ENCODE assay signal across 7 cellular contexts in genomic region chr17:64146418-64147109, GRCh38. TPM values are rescaled to one million over a fixed set of nuclear protein-coding genes. Genes with fewer than 3 reads are reported as not detected.
A peak's percentile ranks its signal among the peaks of the same experiment; 100 is the strongest.
DNase-seq lines count a peak whose midpoint lies in the region; ATAC-seq and TF ChIP-seq lines count a peak whose summit lies in the region.

No MANE protein-coding gene starts in this region.

- peaks cover 8% of the 10 kb centered on the region; the same call in 1 of the 2 replicates for H3K79me2 ChIP-seq in OCI-LY7 (ENCODE audit: insufficient read depth, low read depth, low read length)

- WGBS in ovary, 3 donors = 2% methylated on average over 31 to 34 of the region's 34 CpGs

- peaks cover 30% of the 10 kb centered on the region for H3K4me1 ChIP-seq in OCI-LY7 (ENCODE audit: insufficient read depth, low read length, poor library complexity, severe bottlenecking)
- peaks cover 5% of the 10 kb centered on the region for H3K4me1 ChIP-seq in ovary (ENCODE audit: insufficient read depth)

- TF ChIP-seq POLR2A in ovary (IDR thresholded peaks at IDR 0.05) = no peak

- H3K9me3 ChIP-seq in OCI-LY7 (ENCODE audit: low read length) = no peaks in the 10 kb centered on the region
- no peaks in the 10 kb centered on the region for H3K9me3 ChIP-seq in ovary

- peak overlapping the region; percentile 93 for H3K4me2 ChIP-seq in OCI-LY7 (ENCODE audit: low read length)

- no peak overlapping the region for H2AFZ ChIP-seq in OCI-LY7 (ENCODE audit: low read length)

- no peak for TF ChIP-seq EP300 in ovary (IDR thresholded peaks at IDR 0.05)

- H4K20me1 ChIP-seq in OCI-LY7 (ENCODE audit: insufficient read depth, low read length) = no peaks in the 10 kb centered on the region

- CTCF ChIA-PET in OCI-LY7 (lab: Charles Lee; ENCODE audit: unreplicated experiment) = interaction anchor here (0.6 kb wide), 1 partner anchor 122 kb away, joined by 5 read pairs; no protein-coding TSS in a partner anchor

- ATAC-seq in GM18502 (IDR thresholded peaks at IDR 0.05; ENCODE audit: poor library complexity, unreplicated experiment) (peak; percentile 7), HG03135 (IDR thresholded peaks at IDR 0.05; ENCODE audit: unreplicated experiment) (peak; percentile 5), GM21423 (IDR thresholded peaks at IDR 0.05; ENCODE audit: unreplicated experiment) (no peak)

- H3K27ac ChIP-seq in OCI-LY7 (ENCODE audit: low read depth, low read length, poor library complexity, severe bottlenecking) = peak overlapping the region; percentile 93
- H3K27ac ChIP-seq in ovary = peak overlapping the region; percentile 82 to 98

- H3K36me3 ChIP-seq in OCI-LY7 (ENCODE audit: insufficient read depth, low read length) (peaks cover 39% of the 10 kb centered on the region), ovary (no peaks in the 10 kb centered on the region)

- TF ChIP-seq CTCF in OCI-LY7 (conservative IDR thresholded peaks at IDR 0.05; ENCODE audit: low read length) (no peak), ovary (IDR thresholded peaks at IDR 0.05) (no peak)

- TSS peak; percentile 79 for BruUV-seq in OCI-LY7 (replicated peaks; lab: Mats Ljungman, UMichigan)

- DNase-seq in OCI-LY7 (ENCODE audit: low spot score) (peak; percentile 70), germinal center (ENCODE audit: low spot score) (peak; percentile 41), ovary (peak; percentile 68 to 81 (median 79))
- DNase-seq in activated naive CD4-positive, alpha-beta T cell treated with Interleukin-2 at 50 U/mL for 16 hours = peak; percentile 46

- peak overlapping the region; percentile 84 for H3K4me3 ChIP-seq in OCI-LY7 (ENCODE audit: low read depth, low read length, poor library complexity, severe bottlenecking)
- H3K4me3 ChIP-seq in ovary = peak overlapping the region; percentile 73

- intact Hi-C loops in OCI-LY7 (cut with micrococcal nuclease; ENCODE audit: unreplicated experiment) (loop anchor here (1.0 to 10.0 kb wide), 3 partner anchors 116 to 402 kb away; partner anchors contain the start of gene STRADA), ovary (cut with DNase I) (loop anchor here in 3 of 4 donors (5.0 to 10.0 kb wide), 3 partner anchors 116 to 131 kb away; partner anchors contain the start of gene TEX2 (in 2 of the 3))

- H3K9me2 ChIP-seq in OCI-LY7 (ENCODE audit: insufficient read depth, low read length) = no peaks in the 10 kb centered on the region

- POLR2A ChIA-PET in OCI-LY7 (lab: Charles Lee) = interaction anchor here (0.6 to 1.7 kb wide), 8 partner anchors 15 to 264 kb away, joined by 3 to 19 read pairs (median 5); partner anchors contain the start of gene ERN1

- H3K27me3 ChIP-seq in ovary = no peaks in the 10 kb centered on the region

RNA-seq across cellular contexts. Expression of gene ERN1, which starts 16.6 kb away (rescaled TPM):
- 14.7 and 22.0 TPM in 2 replicates for total RNA-seq in OCI-LY7 (2014; rRNA removed; shearing (Covaris generic))
- 65.6 and 70.3 TPM in 2 replicates for total RNA-seq in OCI-LY7 (2022)
- total RNA-seq in ovary = 10 to 100 TPM; 19.6 to 73.4 (median 34.8) TPM
- 10 to 100 TPM in 1 of 2 donors, 1 to 10 TPM in 1; 8.1 to 12.9 TPM for polyA plus RNA-seq in ovary
